1 cellular context compared by ENCODE assay signal in genomic region chr10:91409069-91409868, GRCh38.
TF ChIP-seq lines count a peak whose summit lies in the region.

No MANE protein-coding gene starts in this region.

TF ChIP-seq in K562, 482 proteins besides CTCF, POLR2A, EP300 and RAD21 (continued from another document):
- TF ChIP-seq, protein P1, sequence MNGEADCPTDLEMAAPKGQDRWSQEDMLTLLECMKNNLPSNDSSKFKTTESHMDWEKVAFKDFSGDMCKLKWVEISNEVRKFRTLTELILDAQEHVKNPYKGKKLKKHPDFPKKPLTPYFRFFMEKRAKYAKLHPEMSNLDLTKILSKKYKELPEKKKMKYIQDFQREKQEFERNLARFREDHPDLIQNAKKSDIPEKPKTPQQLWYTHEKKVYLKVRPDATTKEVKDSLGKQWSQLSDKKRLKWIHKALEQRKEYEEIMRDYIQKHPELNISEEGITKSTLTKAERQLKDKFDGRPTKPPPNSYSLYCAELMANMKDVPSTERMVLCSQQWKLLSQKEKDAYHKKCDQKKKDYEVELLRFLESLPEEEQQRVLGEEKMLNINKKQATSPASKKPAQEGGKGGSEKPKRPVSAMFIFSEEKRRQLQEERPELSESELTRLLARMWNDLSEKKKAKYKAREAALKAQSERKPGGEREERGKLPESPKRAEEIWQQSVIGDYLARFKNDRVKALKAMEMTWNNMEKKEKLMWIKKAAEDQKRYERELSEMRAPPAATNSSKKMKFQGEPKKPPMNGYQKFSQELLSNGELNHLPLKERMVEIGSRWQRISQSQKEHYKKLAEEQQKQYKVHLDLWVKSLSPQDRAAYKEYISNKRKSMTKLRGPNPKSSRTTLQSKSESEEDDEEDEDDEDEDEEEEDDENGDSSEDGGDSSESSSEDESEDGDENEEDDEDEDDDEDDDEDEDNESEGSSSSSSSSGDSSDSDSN (IDR thresholded peaks at IDR 0.05; ENCODE audit: borderline replicate concordance in 1 of 2, low read depth in 2 of 2, low read length in 2 of 2) = 0 out of 4 replicates have a peak, but pooled peaks of 1 of the 2 experiments have one; percentile 33
- TF ChIP-seq CREM (IDR thresholded peaks at IDR 0.05; ENCODE audit: low read depth) = peak; percentile 37
- peak; percentile 34 for TF ChIP-seq TAF1 (IDR thresholded peaks at IDR 0.05; ENCODE audit: control insufficient read depth, extremely low read depth, insufficient read depth, low read length, severe bottlenecking)
- TF ChIP-seq PRDM10 (IDR thresholded peaks at IDR 0.05; ENCODE audit: partially characterized antibody) = peak; percentile 19
- peak; percentile 20; the same call in 1 of the 2 replicates for TF ChIP-seq NCOA6 (IDR thresholded peaks at IDR 0.05)
- TF ChIP-seq ZNF445 (CRISPR knock-in tag; IDR thresholded peaks at IDR 0.05; ENCODE audit: low read depth) = no peak
- TF ChIP-seq HINFP (tag; conservative IDR thresholded peaks at IDR 0.05; ENCODE audit: low read depth) = no peak
- TF ChIP-seq SP1 (CRISPR knock-in tag; IDR thresholded peaks at IDR 0.05) = peak; percentile 42
- TF ChIP-seq, protein P2, sequence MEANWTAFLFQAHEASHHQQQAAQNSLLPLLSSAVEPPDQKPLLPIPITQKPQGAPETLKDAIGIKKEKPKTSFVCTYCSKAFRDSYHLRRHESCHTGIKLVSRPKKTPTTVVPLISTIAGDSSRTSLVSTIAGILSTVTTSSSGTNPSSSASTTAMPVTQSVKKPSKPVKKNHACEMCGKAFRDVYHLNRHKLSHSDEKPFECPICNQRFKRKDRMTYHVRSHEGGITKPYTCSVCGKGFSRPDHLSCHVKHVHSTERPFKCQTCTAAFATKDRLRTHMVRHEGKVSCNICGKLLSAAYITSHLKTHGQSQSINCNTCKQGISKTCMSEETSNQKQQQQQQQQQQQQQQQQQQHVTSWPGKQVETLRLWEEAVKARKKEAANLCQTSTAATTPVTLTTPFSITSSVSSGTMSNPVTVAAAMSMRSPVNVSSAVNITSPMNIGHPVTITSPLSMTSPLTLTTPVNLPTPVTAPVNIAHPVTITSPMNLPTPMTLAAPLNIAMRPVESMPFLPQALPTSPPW (CRISPR knock-in tag; IDR thresholded peaks at IDR 0.05) = peak; percentile 85
- TF ChIP-seq ELF4 (CRISPR knock-in tag; IDR thresholded peaks at IDR 0.05) = 0 out of 2 replicates have a peak, but pooled peaks have one; percentile 10
- TF ChIP-seq OTX1 (CRISPR knock-in tag; IDR thresholded peaks at IDR 0.05) = 0 out of 2 replicates have a peak, but pooled peaks have one; percentile 76
- peak; percentile 80 to 83 for TF ChIP-seq NRF1 (conservative IDR thresholded peaks at IDR 0.05 in 1 of 2, IDR thresholded peaks at IDR 0.05 in 1 of 2)
- TF ChIP-seq SMARCE1 (IDR thresholded peaks at IDR 0.05) = 0 out of 2 replicates have a peak, but pooled peaks have one; percentile 19
- TF ChIP-seq SRF (CRISPR knock-in tag; IDR thresholded peaks at IDR 0.05) = no peak
- TF ChIP-seq, protein P3, sequence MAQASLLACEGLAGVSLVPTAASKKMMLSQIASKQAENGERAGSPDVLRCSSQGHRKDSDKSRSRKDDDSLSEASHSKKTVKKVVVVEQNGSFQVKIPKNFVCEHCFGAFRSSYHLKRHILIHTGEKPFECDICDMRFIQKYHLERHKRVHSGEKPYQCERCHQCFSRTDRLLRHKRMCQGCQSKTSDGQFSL (CRISPR knock-in tag; IDR thresholded peaks at IDR 0.05) = peak; percentile 88
- TF ChIP-seq, protein P3 (tag; IDR thresholded peaks at IDR 0.05) = no peak
- TF ChIP-seq, protein P4, sequence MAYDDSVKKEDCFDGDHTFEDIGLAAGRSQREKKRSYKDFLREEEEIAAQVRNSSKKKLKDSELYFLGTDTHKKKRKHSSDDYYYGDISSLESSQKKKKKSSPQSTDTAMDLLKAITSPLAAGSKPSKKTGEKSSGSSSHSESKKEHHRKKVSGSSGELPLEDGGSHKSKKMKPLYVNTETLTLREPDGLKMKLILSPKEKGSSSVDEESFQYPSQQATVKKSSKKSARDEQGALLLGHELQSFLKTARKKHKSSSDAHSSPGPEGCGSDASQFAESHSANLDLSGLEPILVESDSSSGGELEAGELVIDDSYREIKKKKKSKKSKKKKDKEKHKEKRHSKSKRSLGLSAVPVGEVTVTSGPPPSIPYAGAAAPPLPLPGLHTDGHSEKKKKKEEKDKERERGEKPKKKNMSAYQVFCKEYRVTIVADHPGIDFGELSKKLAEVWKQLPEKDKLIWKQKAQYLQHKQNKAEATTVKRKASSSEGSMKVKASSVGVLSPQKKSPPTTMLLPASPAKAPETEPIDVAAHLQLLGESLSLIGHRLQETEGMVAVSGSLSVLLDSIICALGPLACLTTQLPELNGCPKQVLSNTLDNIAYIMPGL (CRISPR knock-in tag; IDR thresholded peaks at IDR 0.05) = peak; percentile 65; the same call in 1 of the 2 replicates
- 0 out of 2 replicates have a peak, but pooled peaks have one; percentile 75 for TF ChIP-seq ZBTB26 (CRISPR knock-in tag; IDR thresholded peaks at IDR 0.05)
- peak; percentile 63; the same call in 1 of the 2 replicates for TF ChIP-seq SUPT5H (IDR thresholded peaks at IDR 0.05)
- TF ChIP-seq TBP (optimal IDR thresholded peaks at IDR 0.05; ENCODE audit: low read depth, low read length) = peak; percentile 46
- TF ChIP-seq ZNF512 (tag; IDR thresholded peaks at IDR 0.05) = no peak
- TF ChIP-seq HDAC1 (IDR thresholded peaks at IDR 0.05) = 0 out of 4 replicates have a peak, but pooled peaks of 1 of the 2 experiments have one; percentile 4
